Comparison of ENCODE assay signal across 16 cellular contexts in genomic region chr1:24373044-24373443, GRCh38. TPM values are rescaled to one million over a fixed set of nuclear protein-coding genes. Genes with fewer than 3 reads are reported as not detected.
DNase-seq lines count a peak whose midpoint lies in the region; ATAC-seq, FAIRE-seq and TF ChIP-seq lines count a peak whose summit lies in the region.
"Had no signal": no experiment of that assay in that cellular context is flagged by ENCODE, and none has a peak within 500 bp of the region (broad histone marks: within the 10 kb centered on the region; RNA-seq: fewer than 3 reads in every experiment).

No MANE protein-coding gene starts in this region.

- DNase-seq in natural killer cell treated with Interleukin-12 subunit alpha and Interleukin-12 subunit beta and Interleukin-15 and Interleukin-18, amount 100 ng/mL, for 72 hours (ENCODE audit: low spot score) = peak; percentile 32
- DNase-seq in natural killer cell = no peak
- peak; percentile 51 for DNase-seq in bronchial epithelial cell (ENCODE audit: low read depth)
- DNase-seq in NCI-H510A treated with DMSO at 0.1 percent for 48 hours (lab: John Stamatoyannopoulos, UW) = no peak
- no peak for DNase-seq in glutamatergic neuron
- no peak for DNase-seq in NCI-H1417 treated with DMSO at 0.1 percent for 48 hours (lab: John Stamatoyannopoulos, UW)
- DNase-seq in ovary = no peak
- DNase-seq: activated T-cell treated with anti-CD3 and anti-CD28 coated beads, Interleukin-2, amount 50 U/mL, for 24 hours; amniotic stem cell; KBM-7; NCI-H1930; nucleus accumbens; SJCRH30; upper lobe of right lung had no signal

- H3K4me3 ChIP-seq in bronchial epithelial cell (ENCODE audit: low read depth, low read length) (no peak overlapping the region), ovary (no peak overlapping the region)
- H3K4me3 ChIP-seq: lung, SJCRH30, upper lobe of right lung had no signal

- intact Hi-C loops in natural killer cell (cut with micrococcal nuclease) = no loop called here
- intact Hi-C loops in ovary (cut with DNase I) = no loop called here

- H3K4me1 ChIP-seq in ovary (ENCODE audit: insufficient read depth) = no peaks in the 10 kb centered on the region
- H3K4me1 ChIP-seq: SJCRH30, upper lobe of right lung had no signal

- no peaks in the 10 kb centered on the region for H3K36me3 Mint-ChIP-seq in natural killer cell treated with Interleukin-12 subunit alpha and Interleukin-12 subunit beta and Interleukin-15 and Interleukin-18, amount 100 ng/mL, for 72 hours
- H3K36me3 Mint-ChIP-seq in natural killer cell (no peaks in the 10 kb centered on the region), glutamatergic neuron (ENCODE audit: unreplicated experiment) (no peaks in the 10 kb centered on the region)

- H3K36me3 ChIP-seq in bronchial epithelial cell (ENCODE audit: control insufficient read depth, insufficient read depth, low read length) (peaks cover 2% of the 10 kb centered on the region), ovary (no peaks in the 10 kb centered on the region)
- H3K36me3 ChIP-seq: SJCRH30, upper lobe of right lung had no signal

- no peak overlapping the region for H3K27ac Mint-ChIP-seq in natural killer cell treated with Interleukin-12 subunit alpha and Interleukin-12 subunit beta and Interleukin-15 and Interleukin-18, amount 100 ng/mL, for 72 hours
- H3K27ac Mint-ChIP-seq in natural killer cell = no peak overlapping the region
- H3K27ac Mint-ChIP-seq in glutamatergic neuron (ENCODE audit: unreplicated experiment) = no peak overlapping the region
- H3K27ac Mint-ChIP-seq: activated T-cell treated with anti-CD3 and anti-CD28 coated beads, Interleukin-2, amount 50 U/mL, for 24 hours had no signal

- TF ChIP-seq POLR2A in ovary (IDR thresholded peaks at IDR 0.05) = no peak

- H3K4me3 Mint-ChIP-seq in natural killer cell treated with Interleukin-12 subunit alpha and Interleukin-12 subunit beta and Interleukin-15 and Interleukin-18, amount 100 ng/mL, for 72 hours = no peak overlapping the region
- no peak overlapping the region for H3K4me3 Mint-ChIP-seq in natural killer cell
- no peak overlapping the region for H3K4me3 Mint-ChIP-seq in glutamatergic neuron (ENCODE audit: unreplicated experiment)
- H3K4me3 Mint-ChIP-seq: activated T-cell treated with anti-CD3 and anti-CD28 coated beads, Interleukin-2, amount 50 U/mL, for 24 hours had no signal

- H3K27me3 Mint-ChIP-seq in natural killer cell treated with Interleukin-12 subunit alpha and Interleukin-12 subunit beta and Interleukin-15 and Interleukin-18, amount 100 ng/mL, for 72 hours = peaks cover 0 to 8% of the 10 kb centered on the region in 2 donors
- H3K27me3 Mint-ChIP-seq in natural killer cell (ENCODE audit: low read depth in 2 of 2) = peaks cover 4 to 16% of the 10 kb centered on the region in 2 donors
- peaks cover 4% of the 10 kb centered on the region for H3K27me3 Mint-ChIP-seq in glutamatergic neuron (ENCODE audit: unreplicated experiment)
- H3K27me3 Mint-ChIP-seq: activated T-cell treated with anti-CD3 and anti-CD28 coated beads, Interleukin-2, amount 50 U/mL, for 24 hours had no signal

- TF ChIP-seq CTCF in natural killer cell (IDR thresholded peaks at IDR 0.05) (no peak), bronchial epithelial cell (IDR thresholded peaks at IDR 0.05; ENCODE audit: insufficient read depth, low read length, severe bottlenecking) (no peak), glutamatergic neuron (IDR thresholded peaks at IDR 0.05; ENCODE audit: partially characterized antibody, unreplicated experiment) (no peak), ovary (IDR thresholded peaks at IDR 0.05) (no peak)

- no peak for TF ChIP-seq EP300 in ovary (IDR thresholded peaks at IDR 0.05)

- H3K27ac ChIP-seq in ovary = no peak overlapping the region
- H3K27ac ChIP-seq: SJCRH30, upper lobe of right lung had no signal

- H3K27me3 ChIP-seq in bronchial epithelial cell (ENCODE audit: control insufficient read depth, insufficient read depth, low read length) (no peaks in the 10 kb centered on the region), ovary (no peaks in the 10 kb centered on the region)
- H3K27me3 ChIP-seq: upper lobe of right lung had no signal

- no peaks in the 10 kb centered on the region for H3K9me3 ChIP-seq in ovary
- H3K9me3 ChIP-seq: SJCRH30, upper lobe of right lung had no signal

- no peaks in the 10 kb centered on the region for H3K9me3 Mint-ChIP-seq in natural killer cell treated with Interleukin-12 subunit alpha and Interleukin-12 subunit beta and Interleukin-15 and Interleukin-18, amount 100 ng/mL, for 72 hours
- no peaks in the 10 kb centered on the region for H3K9me3 Mint-ChIP-seq in natural killer cell
- H3K9me3 Mint-ChIP-seq in glutamatergic neuron (ENCODE audit: unreplicated experiment) = no peaks in the 10 kb centered on the region
- H3K9me3 Mint-ChIP-seq: activated T-cell treated with anti-CD3 and anti-CD28 coated beads, Interleukin-2, amount 50 U/mL, for 24 hours had no signal

- WGBS in ovary, 3 donors = 88 to 91% (median 89%) methylated on average over 7 of the region's 7 CpGs

- FAIRE-seq in bronchial epithelial cell (lab: Jason Lieb, UNC) = no peak

- no peaks in the 10 kb centered on the region for H3K4me1 Mint-ChIP-seq in natural killer cell treated with Interleukin-12 subunit alpha and Interleukin-12 subunit beta and Interleukin-15 and Interleukin-18, amount 100 ng/mL, for 72 hours (ENCODE audit: low read depth in 2 of 2)
- H3K4me1 Mint-ChIP-seq in natural killer cell = no peaks in the 10 kb centered on the region
- peaks cover 10% of the 10 kb centered on the region for H3K4me1 Mint-ChIP-seq in glutamatergic neuron (ENCODE audit: low read depth, unreplicated experiment)

- ATAC-seq in natural killer cell treated with Interleukin-12 subunit alpha and Interleukin-12 subunit beta and Interleukin-15 and Interleukin-18, amount 100 ng/mL, for 72 hours = no peak
- ATAC-seq in natural killer cell (no peak), HG03175 (IDR thresholded peaks at IDR 0.05; ENCODE audit: unreplicated experiment) (peak; percentile 81)
- ATAC-seq: upper lobe of right lung had no signal

RNA-seq across cellular contexts. Expression of gene STPG1, which starts 40.5 kb away (rescaled TPM):
- 1 to 10 TPM; 2.3 to 5.4 TPM for total RNA-seq in natural killer cell treated with Interleukin-12 subunit alpha and Interleukin-12 subunit beta and Interleukin-15 and Interleukin-18, amount 100 ng/mL, for 72 hours
- 1 to 10 TPM in 2 of 3 donors, under 1 TPM in 1; 0.87 to 1.7 (median 1.1) TPM for total RNA-seq in natural killer cell
- total RNA-seq in bronchial epithelial cell = 5.3 and 6.8 TPM in 2 replicates
- total RNA-seq in glutamatergic neuron (ENCODE audit: unreplicated experiment) = 2.4 TPM
- total RNA-seq in ovary = 10 to 100 TPM in 1 of 7 donors, 1 to 10 TPM in 6; 5.4 to 12.6 (median 7.3) TPM
- polyA plus RNA-seq in ovary = 1 to 10 TPM; 4.5 to 9.0 TPM
- total RNA-seq: SJCRH30 had no signal

RNA-seq across cellular contexts. Expression of gene NIPAL3, which starts 42.6 kb away (rescaled TPM):
- total RNA-seq in natural killer cell treated with Interleukin-12 subunit alpha and Interleukin-12 subunit beta and Interleukin-15 and Interleukin-18, amount 100 ng/mL, for 72 hours = 10 to 100 TPM; 22.0 to 28.1 TPM
- total RNA-seq in natural killer cell (10 to 100 TPM; 16.6 to 31.9 (median 29.4) TPM), bronchial epithelial cell (21.8 and 35.8 TPM in 2 replicates), glutamatergic neuron (ENCODE audit: unreplicated experiment) (18.6 TPM), ovary (10 to 100 TPM in 6 of 7 donors, 1 to 10 TPM in 1; 8.2 to 22.3 (median 13.1) TPM)
- polyA plus RNA-seq in ovary = 10 to 100 TPM in 1 of 2 donors, 1 to 10 TPM in 1; 4.4 to 18.3 TPM
- total RNA-seq: SJCRH30 had no signal

RNA-seq across cellular contexts. Expression of gene GRHL3, which starts 53.9 kb away (rescaled TPM):
- not detected for total RNA-seq in natural killer cell treated with Interleukin-12 subunit alpha and Interleukin-12 subunit beta and Interleukin-15 and Interleukin-18, amount 100 ng/mL, for 72 hours
- total RNA-seq in natural killer cell (not detected), bronchial epithelial cell (20.5 and 49.8 TPM in 2 replicates), glutamatergic neuron (ENCODE audit: unreplicated experiment) (0.37 TPM), ovary (1 to 10 TPM in 1 of 7 donors, under 1 TPM in 2, not detected in 4; 0.15 to 1.6 (median 0.48) TPM)
- polyA plus RNA-seq in ovary = not detected
- total RNA-seq: SJCRH30 had no signal

Comparison
In these comparisons a context has a peak if more than half of its experiments do, and no peak if none do; other contexts are left out.
1. DNase-seq: peak in natural killer cell treated with Interleukin-12 subunit alpha and Interleukin-12 subunit beta and Interleukin-15 and Interleukin-18, amount 100 ng/mL, for 72 hours (single experiment) and bronchial epithelial cell (single experiment); none in natural killer cell (single experiment), NCI-H510A treated with DMSO at 0.1 percent for 48 hours (single experiment), glutamatergic neuron (single experiment), NCI-H1417 treated with DMSO at 0.1 percent for 48 hours (single experiment) and ovary (0 of 5).